In genomic region chr19:16520986-16521624, GRCh38 we compare ENCODE assay signal across 29 cellular contexts. TPM values are rescaled to one million over a fixed set of nuclear protein-coding genes. Genes with fewer than 3 reads are reported as not detected.
"Had no signal": no experiment of that assay in that cellular context is flagged by ENCODE, and none has a peak within 500 bp of the region (broad histone marks: within the 10 kb centered on the region; RNA-seq: fewer than 3 reads in every experiment).

No MANE protein-coding gene starts in this region.

- DNase-seq: activated CD4-positive, alpha-beta memory T cell treated with anti-CD3 and anti-CD28 coated beads for 36 hours; activated CD4-positive, alpha-beta T cell treated with anti-CD3 and anti-CD28 coated beads for 4 hours; activated CD4-positive, CD25-positive, alpha-beta regulatory T cell; activated effector memory CD4-positive, alpha-beta T cell treated with anti-CD3 and anti-CD28 coated beads, Interleukin-2, amount 50 U/mL, for 16 hours; activated naive CD4-positive, alpha-beta T cell treated with anti-CD3 and anti-CD28 coated beads, Interleukin-2, amount 10 ng/mL, durations not matched to agents 7 days and 5 days; amygdala; cerebellar nuclear complex; foreskin fibroblast; heart right ventricle; islet precursor cell; left cardiac atrium; sigmoid colon; stimulated activated CD4-positive, alpha-beta T cell treated with anti-CD3 and anti-CD28 coated beads, Interleukin-2, amount 100 ng/mL, for 48 hours; stimulated activated CD8-positive, alpha-beta memory T cell treated with anti-CD3 and anti-CD28 coated beads, Interleukin-4, amount 100 ng/mL, for 48 hours; stimulated activated naive CD4-positive, alpha-beta T cell had no signal

- H3K4me1 Mint-ChIP-seq: activated naive CD4-positive, alpha-beta T cell treated with anti-CD3 and anti-CD28 coated beads, Interleukin-2, amount 10 ng/mL, durations not matched to agents 7 days and 5 days; memory B cell; nephron had no signal

- H3K27me3 Mint-ChIP-seq: activated CD4-positive, alpha-beta memory T cell treated with anti-CD3 and anti-CD28 coated beads for 36 hours; activated naive CD4-positive, alpha-beta T cell treated with anti-CD3 and anti-CD28 coated beads, Interleukin-2, amount 10 ng/mL, durations not matched to agents 7 days and 5 days; memory B cell; type B pancreatic cell had no signal

- H3K4me3 Mint-ChIP-seq: activated CD4-positive, alpha-beta memory T cell treated with anti-CD3 and anti-CD28 coated beads for 36 hours; activated naive CD4-positive, alpha-beta T cell treated with anti-CD3 and anti-CD28 coated beads, Interleukin-2, amount 10 ng/mL, durations not matched to agents 7 days and 5 days; memory B cell; nephron; T-helper 1 cell treated with Interleukin-12 subunit alpha and Interleukin-12 subunit beta and Interleukin-4 antibody, amounts not matched to agents 30 μg/mL and 1 μg/mL, for 36 hours; type B pancreatic cell had no signal

- H3K27ac ChIP-seq: coronary artery, heart right ventricle, sigmoid colon, thoracic aorta had no signal

- H3K9me3 ChIP-seq: heart right ventricle, sigmoid colon, thoracic aorta had no signal

- H3K27me3 ChIP-seq: heart right ventricle, sigmoid colon had no signal

- H3K9me3 Mint-ChIP-seq: activated CD4-positive, alpha-beta memory T cell treated with anti-CD3 and anti-CD28 coated beads for 36 hours; activated naive CD4-positive, alpha-beta T cell treated with anti-CD3 and anti-CD28 coated beads, Interleukin-2, amount 10 ng/mL, durations not matched to agents 7 days and 5 days; memory B cell; nephron; T-helper 1 cell treated with Interleukin-12 subunit alpha and Interleukin-12 subunit beta and Interleukin-4 antibody, amounts not matched to agents 30 μg/mL and 1 μg/mL, for 36 hours; type B pancreatic cell had no signal

- FAIRE-seq: bronchial epithelial cell had no signal

- H3K27ac Mint-ChIP-seq: activated CD4-positive, alpha-beta memory T cell treated with anti-CD3 and anti-CD28 coated beads for 36 hours; activated naive CD4-positive, alpha-beta T cell treated with anti-CD3 and anti-CD28 coated beads, Interleukin-2, amount 10 ng/mL, durations not matched to agents 7 days and 5 days; memory B cell; nephron; T-helper 1 cell treated with Interleukin-12 subunit alpha and Interleukin-12 subunit beta and Interleukin-4 antibody, amounts not matched to agents 30 μg/mL and 1 μg/mL, for 36 hours; type B pancreatic cell had no signal

- ATAC-seq: heart right ventricle, left cardiac atrium had no signal

- H3K4me3 ChIP-seq: coronary artery, heart right ventricle, sigmoid colon, thoracic aorta had no signal

- H3K4me1 ChIP-seq: heart right ventricle, sigmoid colon had no signal

RNA-seq across cellular contexts. Expression of gene CALR3, which starts 25.1 kb away (rescaled TPM):
- total RNA-seq: activated CD4-positive, alpha-beta memory T cell treated with anti-CD3 and anti-CD28 coated beads for 36 hours; epithelial cell of proximal tubule; fibroblast of lung; left cardiac atrium; lower leg skin; myocyte; omental fat pad; posterior vena cava; renal cortical epithelial cell; sigmoid colon; thoracic aorta had no signal
- polyA plus RNA-seq: fibroblast of lung, heart right ventricle, sigmoid colon had no signal
